ENCODE assay signal across 8 cellular contexts in the genomic region with DNA sequence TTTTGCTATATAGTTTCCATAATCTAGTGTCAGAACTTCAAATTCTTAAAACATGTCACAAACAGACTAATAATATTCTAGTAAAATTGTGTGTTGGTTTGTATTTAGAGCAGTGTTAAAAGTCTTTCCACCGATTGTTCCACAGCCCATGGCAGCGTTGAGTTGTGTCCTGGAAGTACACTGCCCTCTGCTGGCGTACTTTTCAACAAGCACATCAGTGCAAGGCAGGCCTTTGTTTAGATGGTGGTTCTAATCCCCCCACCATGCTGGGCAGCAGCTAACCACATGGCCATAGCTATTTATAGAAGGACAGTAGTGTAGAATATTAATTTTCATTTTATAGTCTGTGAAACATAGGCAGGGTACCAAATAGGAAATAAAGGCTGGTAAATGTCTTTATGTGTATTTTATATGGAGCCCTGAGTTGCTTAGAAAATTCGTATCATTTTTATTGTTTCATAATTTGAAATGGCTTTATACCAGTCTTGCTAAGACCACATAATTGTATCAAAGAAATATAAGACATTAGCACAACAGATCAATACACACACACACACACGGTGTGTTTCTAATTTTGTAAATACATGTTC.
DNase-seq lines count a peak whose midpoint lies in the region; ATAC-seq lines count a peak whose summit lies in the region.

No MANE protein-coding gene starts in this region.

- H3K27ac ChIP-seq in epithelial cell of prostate = no peak overlapping the region

- H3K4me1 Mint-ChIP-seq in naive B cell = peaks cover 0 to 2% (median 0%) of the 10 kb centered on the region in 3 donors

- ATAC-seq in GM21423 (IDR thresholded peaks at IDR 0.05; ENCODE audit: unreplicated experiment) (peak; percentile 87), naive B cell (ENCODE audit: low read depth in 2 of 2) (peak in 1 of 2 donors; percentile 54)

- peaks cover 4 to 18% (median 6%) of the 10 kb centered on the region in 7 donors for H3K9me3 Mint-ChIP-seq in naive B cell

- H3K36me3 Mint-ChIP-seq in naive B cell = peaks cover 0 to 10% of the 10 kb centered on the region in 2 donors

- H3K4me3 Mint-ChIP-seq in naive B cell = no peak overlapping the region

- DNase-seq in DMS153 treated with DMSO at 0.1 percent for 48 hours (lab: John Stamatoyannopoulos, UW; ENCODE audit: unreplicated experiment) (peak; percentile 84), HT-29 (ENCODE audit: low spot score) (peak; percentile 66), NOMO-1 treated with DMSO at 0.1 percent for 48 hours (lab: John Stamatoyannopoulos, UW; ENCODE audit: unreplicated experiment) (peak; percentile 57), epithelial cell of prostate (ENCODE audit: low read depth, low spot score) (peak; percentile 22), naive B cell (peak; percentile 7), stromal cell of bone marrow (ENCODE audit: low read depth) (peak; percentile 57)
- peak; percentile 18 for DNase-seq in activated CD8-positive, alpha-beta memory T cell treated with anti-CD3 and anti-CD28 coated beads, Interleukin-2, amount 50 U/mL, for 24 hours (ENCODE audit: extremely low read depth)

- H3K27ac Mint-ChIP-seq in naive B cell = no peak overlapping the region

- H3K27me3 Mint-ChIP-seq in naive B cell = peaks cover 0 to 11% (median 0%) of the 10 kb centered on the region in 3 donors

Comparison
In these comparisons a context has a peak if more than half of its experiments do, and no peak if none do; other contexts are left out.
1. DNase-seq: peak in every context shown above with its lines; median percentile 84 in DMS153 treated with DMSO at 0.1 percent for 48 hours; 66 in HT-29; 57 in NOMO-1 treated with DMSO at 0.1 percent for 48 hours; 57 in stromal cell of bone marrow; 22 in epithelial cell of prostate; 18 in activated CD8-positive, alpha-beta memory T cell treated with anti-CD3 and anti-CD28 coated beads, Interleukin-2, amount 50 U/mL, for 24 hours; 7 in naive B cell.